In genomic region chr18:11884396-11885030, GRCh38 we compare ENCODE assay signal across 1 cellular context.
TF ChIP-seq lines count a peak whose summit lies in the region.

No MANE protein-coding gene starts in this region.

TF ChIP-seq in WTC11, 78 proteins besides CTCF, POLR2A, EP300 and RAD21:
- TF ChIP-seq PRRX2 (CRISPR knock-in tag; IDR thresholded peaks at IDR 0.05) (no peak), ESRRA (CRISPR knock-in tag; IDR thresholded peaks at IDR 0.05; ENCODE audit: borderline replicate concordance) (no peak), ETV6 (CRISPR knock-in tag; IDR thresholded peaks at IDR 0.05) (no peak), FOXP1 (CRISPR knock-in tag; IDR thresholded peaks at IDR 0.05; ENCODE audit: borderline replicate concordance) (no peak), TP53 (CRISPR knock-in tag; IDR thresholded peaks at IDR 0.05) (no peak), ZNF138 (CRISPR knock-in tag; conservative IDR thresholded peaks at IDR 0.05) (no peak), CBFB (CRISPR knock-in tag; IDR thresholded peaks at IDR 0.05; ENCODE audit: low read depth) (no peak)
